Comparison of ENCODE assay signal across 8 cellular contexts in genomic region chr14:94056579-94057308, GRCh38. TPM values are rescaled to one million over a fixed set of nuclear protein-coding genes. Genes with fewer than 3 reads are reported as not detected.
DNase-seq lines count a peak whose midpoint lies in the region; ATAC-seq and TF ChIP-seq lines count a peak whose summit lies in the region.

No MANE protein-coding gene starts in this region.

- no peak overlapping the region for H3K4me3 ChIP-seq in fibroblast of villous mesenchyme (ENCODE audit: low read depth, low read length)

- TF ChIP-seq CTCF in fibroblast of villous mesenchyme (IDR thresholded peaks at IDR 0.05; ENCODE audit: insufficient read depth, low read depth, low read length) (no peak), foreskin keratinocyte (conservative IDR thresholded peaks at IDR 0.05) (no peak), glutamatergic neuron (IDR thresholded peaks at IDR 0.05; ENCODE audit: partially characterized antibody, unreplicated experiment) (no peak), nephron progenitor cell (IDR thresholded peaks at IDR 0.05) (no peak)

- H3K27me3 Mint-ChIP-seq in glutamatergic neuron (ENCODE audit: unreplicated experiment) (no peaks in the 10 kb centered on the region), nephron progenitor cell (ENCODE audit: low read depth, poor library complexity) (peaks cover 3% of the 10 kb centered on the region)

- H3K4me1 ChIP-seq in foreskin keratinocyte: no peaks in the 10 kb centered on the region

- H3K4me3 Mint-ChIP-seq in glutamatergic neuron (ENCODE audit: unreplicated experiment) (no peak overlapping the region), nephron progenitor cell (no peak overlapping the region)

- peak; percentile 44 for DNase-seq in fibroblast of villous mesenchyme (ENCODE audit: low read depth)
- no peak for DNase-seq in foreskin keratinocyte
- DNase-seq in glutamatergic neuron: no peak
- DNase-seq in RPMI8226: no peak
- DNase-seq in nephron progenitor cell: no peak

- H3K27ac Mint-ChIP-seq in glutamatergic neuron (ENCODE audit: unreplicated experiment): no peak overlapping the region
- H3K27ac Mint-ChIP-seq in nephron progenitor cell: no peak overlapping the region

- no peaks in the 10 kb centered on the region for H3K27me3 ChIP-seq in foreskin keratinocyte

- H3K4me1 Mint-ChIP-seq in glutamatergic neuron (ENCODE audit: low read depth, unreplicated experiment): peaks cover 3% of the 10 kb centered on the region
- H3K4me1 Mint-ChIP-seq in nephron progenitor cell: no peaks in the 10 kb centered on the region

- TF ChIP-seq POLR2A in GM18505 (IDR thresholded peaks at IDR 0.05; ENCODE audit: borderline replicate concordance, extremely low read depth, insufficient read depth, insufficient read length): no peak

- H3K9me3 Mint-ChIP-seq in glutamatergic neuron (ENCODE audit: unreplicated experiment): no peaks in the 10 kb centered on the region
- H3K9me3 Mint-ChIP-seq in nephron progenitor cell: no peaks in the 10 kb centered on the region

- ATAC-seq in GM18505 (IDR thresholded peaks at IDR 0.05; ENCODE audit: unreplicated experiment) (peak; percentile 60), GM21367 (IDR thresholded peaks at IDR 0.05; ENCODE audit: unreplicated experiment) (peak; percentile 79), HG03520 (IDR thresholded peaks at IDR 0.05; ENCODE audit: unreplicated experiment) (peak; percentile 88), foreskin keratinocyte (no peak)

- H3K27ac ChIP-seq in foreskin keratinocyte: no peak overlapping the region

- H3K36me3 Mint-ChIP-seq in glutamatergic neuron (ENCODE audit: unreplicated experiment): peaks cover 19% of the 10 kb centered on the region
- peaks cover 76% of the 10 kb centered on the region for H3K36me3 Mint-ChIP-seq in nephron progenitor cell (ENCODE audit: low read depth)

RNA-seq across cellular contexts. Expression of gene DDX24, which starts 24.3 kb away (rescaled TPM):
- 92.1 and 128 TPM in 2 replicates for total RNA-seq in fibroblast of villous mesenchyme
- 157 and 163 TPM in 2 replicates for total RNA-seq in foreskin keratinocyte
- polyA plus RNA-seq in foreskin keratinocyte: 96.2 and 107 TPM in 2 replicates
- 257 TPM for total RNA-seq in glutamatergic neuron (ENCODE audit: unreplicated experiment)

RNA-seq across cellular contexts. Expression of gene IFI27L1, which starts 24.4 kb away (rescaled TPM):
- total RNA-seq in fibroblast of villous mesenchyme (9.9 and 15.8 TPM in 2 replicates), foreskin keratinocyte (23.6 and 25.3 TPM in 2 replicates), glutamatergic neuron (ENCODE audit: unreplicated experiment) (45.7 TPM)
- polyA plus RNA-seq in foreskin keratinocyte: 32.3 and 38.1 TPM in 2 replicates

RNA-seq across cellular contexts. Expression of gene OTUB2, which starts 30.6 kb away (rescaled TPM):
- 0.97 and 1.3 TPM in 2 replicates for total RNA-seq in fibroblast of villous mesenchyme
- total RNA-seq in foreskin keratinocyte: 3.0 and 3.6 TPM in 2 replicates
- polyA plus RNA-seq in foreskin keratinocyte: 1.8 and 1.9 TPM in 2 replicates
- total RNA-seq in glutamatergic neuron (ENCODE audit: unreplicated experiment): 5.5 TPM

RNA-seq across cellular contexts. Expression of gene IFI27, which starts 53.8 kb away (rescaled TPM):
- total RNA-seq in fibroblast of villous mesenchyme (51.4 and 103 TPM in 2 replicates), foreskin keratinocyte (315 and 774 TPM in 2 replicates), glutamatergic neuron (ENCODE audit: unreplicated experiment) (3.7 TPM)
- 486 and 1,280 TPM in 2 replicates for polyA plus RNA-seq in foreskin keratinocyte

RNA-seq across cellular contexts. Expression of gene CCDC197, which starts 59.6 kb away (rescaled TPM):
- total RNA-seq in fibroblast of villous mesenchyme (not detected in 2 replicates), foreskin keratinocyte (not detected in 2 replicates), glutamatergic neuron (ENCODE audit: unreplicated experiment) (not detected)
- not detected in 2 replicates for polyA plus RNA-seq in foreskin keratinocyte
